In genomic region chr12:32906407-32907165, GRCh38 we compare ENCODE assay signal across 12 cellular contexts. TPM values are rescaled to one million over a fixed set of nuclear protein-coding genes. Genes with fewer than 3 reads are reported as not detected.
DNase-seq lines count a peak whose midpoint lies in the region; ATAC-seq and TF ChIP-seq lines count a peak whose summit lies in the region.
"Had no signal": no experiment of that assay in that cellular context is flagged by ENCODE, and none has a peak within 500 bp of the region (broad histone marks: within the 10 kb centered on the region; RNA-seq: fewer than 3 reads in every experiment).

No MANE protein-coding gene starts in this region.

- H3K9me2 ChIP-seq in MM.1S (replicated peaks; ENCODE audit: insufficient read depth, low read length): no peaks in the 10 kb centered on the region

- H3F3A ChIP-seq in MM.1S (ENCODE audit: insufficient read depth, low read length): peaks cover 32% of the 10 kb centered on the region

- peak overlapping the region; percentile 1 for H3K27ac ChIP-seq in left ventricle myocardium inferior (replicated peaks)
- peak overlapping the region; percentile 87 for H3K27ac ChIP-seq in MM.1S (ENCODE audit: low read length)
- no peak overlapping the region for H3K27ac ChIP-seq in stomach
- H3K27ac ChIP-seq: parathyroid adenoma had no signal

- no peaks in the 10 kb centered on the region for H3K36me3 ChIP-seq in left ventricle myocardium inferior
- H3K36me3 ChIP-seq in MM.1S (replicated peaks; ENCODE audit: insufficient read depth, low read length): no peaks in the 10 kb centered on the region
- no peaks in the 10 kb centered on the region for H3K36me3 ChIP-seq in stomach

- no peak for DNase-seq in left ventricle myocardium inferior
- DNase-seq in left cardiac atrium: no peak
- peak; percentile 96 for DNase-seq in MM.1S
- DNase-seq in stomach: peak; percentile 57
- no peak for DNase-seq in NCI-H524 treated with DMSO at 0.1 percent for 48 hours (lab: John Stamatoyannopoulos, UW)
- no peak for DNase-seq in hippocampal formation (lab: John Stamatoyannopoulos, UW)
- no peak for DNase-seq in NCI-H774 (lab: John Stamatoyannopoulos, UW)
- DNase-seq: aorta, C1 segment of cervical spinal cord, T-helper 17 cell had no signal

- TF ChIP-seq CTCF in left ventricle myocardium inferior (IDR thresholded peaks at IDR 0.05; ENCODE audit: borderline replicate concordance) (no peak), MM.1S (IDR thresholded peaks at IDR 0.05; ENCODE audit: low read length) (no peak), stomach (IDR thresholded peaks at IDR 0.05) (no peak)

- intact Hi-C loops in left ventricle myocardium inferior (cut with micrococcal nuclease): no loop called here
- intact Hi-C loops in left cardiac atrium (cut with DNase I): no loop called here
- intact Hi-C loops in stomach (cut with DNase I; ENCODE audit: low total_unique reads): no loop called here

- H3K4me2 ChIP-seq in MM.1S (ENCODE audit: low read depth, low read length): peak overlapping the region; percentile 36; the same call in 1 of the 2 replicates

- no peak overlapping the region for H3K4me3 ChIP-seq in left ventricle myocardium inferior
- H3K4me3 ChIP-seq in MM.1S (ENCODE audit: low read length): no peak overlapping the region
- H3K4me3 ChIP-seq in stomach: no peak overlapping the region

- ATAC-seq in left cardiac atrium (no peak), HG02763 (IDR thresholded peaks at IDR 0.05; ENCODE audit: unreplicated experiment) (peak; percentile 99)
- ATAC-seq: T-helper 17 cell had no signal

- H3K4me1 ChIP-seq in left ventricle myocardium inferior (peaks cover 20% of the 10 kb centered on the region), MM.1S (ENCODE audit: low read length) (peaks cover 49% of the 10 kb centered on the region), stomach (peaks cover 0 to 16% (median 7%) of the 10 kb centered on the region in 4 donors)
- H3K4me1 ChIP-seq: parathyroid adenoma had no signal

- no peaks in the 10 kb centered on the region for H4K20me1 ChIP-seq in MM.1S (ENCODE audit: insufficient read depth, low read length)

- TF ChIP-seq EP300 in stomach (IDR thresholded peaks at IDR 0.05): no peak

- no peaks in the 10 kb centered on the region for H3K27me3 ChIP-seq in left ventricle myocardium inferior (ENCODE audit: low read depth)
- no peaks in the 10 kb centered on the region for H3K27me3 ChIP-seq in MM.1S (replicated peaks; ENCODE audit: insufficient read depth, low read length)
- H3K27me3 ChIP-seq in stomach: no peaks in the 10 kb centered on the region

- no peaks in the 10 kb centered on the region for H3K79me2 ChIP-seq in MM.1S (ENCODE audit: low read length)
- H3K79me2 ChIP-seq: parathyroid adenoma had no signal

- no peak overlapping the region for H2AFZ ChIP-seq in MM.1S (ENCODE audit: low read length)
- H2AFZ ChIP-seq: parathyroid adenoma had no signal

- TF ChIP-seq POLR2A in stomach (IDR thresholded peaks at IDR 0.05): no peak

- H3K9me3 ChIP-seq in left ventricle myocardium inferior (replicated peaks) (no peaks in the 10 kb centered on the region), MM.1S (replicated peaks; ENCODE audit: insufficient read depth, low read length) (no peaks in the 10 kb centered on the region), stomach (no peaks in the 10 kb centered on the region)

- peak overlapping the region; percentile 22; the same call in 1 of the 2 replicates for H3K9ac ChIP-seq in MM.1S (ENCODE audit: low read length)
- H3K9ac ChIP-seq: parathyroid adenoma had no signal

- WGBS in stomach, 5 donors: 59 to 81% (median 65%) methylated on average over 9 of the region's 9 CpGs

RNA-seq across cellular contexts. Expression of gene PKP2, which starts 10.0 kb away (rescaled TPM):
- total RNA-seq in left ventricle myocardium inferior: 428 TPM
- total RNA-seq in left cardiac atrium: 100 to 1,000 TPM; 124 to 148 TPM
- total RNA-seq in stomach: 10 to 100 TPM; 34.4 to 85.8 (median 49.8) TPM
- 10 to 100 TPM in 2 of 3 donors, 1 to 10 TPM in 1; 5.8 to 16.0 (median 10.2) TPM for polyA plus RNA-seq in stomach

Comparison
In these comparisons a context has a peak if more than half of its experiments do, and no peak if none do; other contexts are left out.
1. DNase-seq: peak in MM.1S (single experiment) and stomach (single experiment); none in left ventricle myocardium inferior (single experiment), left cardiac atrium (single experiment), NCI-H524 treated with DMSO at 0.1 percent for 48 hours (single experiment), hippocampal formation (0 of 2) and NCI-H774 (single experiment).
2. H3K27ac ChIP-seq: peak in left ventricle myocardium inferior (single experiment) and MM.1S (single experiment); none in stomach (0 of 5).